Comparison of ENCODE assay signal across 17 cellular contexts in the genomic region with DNA sequence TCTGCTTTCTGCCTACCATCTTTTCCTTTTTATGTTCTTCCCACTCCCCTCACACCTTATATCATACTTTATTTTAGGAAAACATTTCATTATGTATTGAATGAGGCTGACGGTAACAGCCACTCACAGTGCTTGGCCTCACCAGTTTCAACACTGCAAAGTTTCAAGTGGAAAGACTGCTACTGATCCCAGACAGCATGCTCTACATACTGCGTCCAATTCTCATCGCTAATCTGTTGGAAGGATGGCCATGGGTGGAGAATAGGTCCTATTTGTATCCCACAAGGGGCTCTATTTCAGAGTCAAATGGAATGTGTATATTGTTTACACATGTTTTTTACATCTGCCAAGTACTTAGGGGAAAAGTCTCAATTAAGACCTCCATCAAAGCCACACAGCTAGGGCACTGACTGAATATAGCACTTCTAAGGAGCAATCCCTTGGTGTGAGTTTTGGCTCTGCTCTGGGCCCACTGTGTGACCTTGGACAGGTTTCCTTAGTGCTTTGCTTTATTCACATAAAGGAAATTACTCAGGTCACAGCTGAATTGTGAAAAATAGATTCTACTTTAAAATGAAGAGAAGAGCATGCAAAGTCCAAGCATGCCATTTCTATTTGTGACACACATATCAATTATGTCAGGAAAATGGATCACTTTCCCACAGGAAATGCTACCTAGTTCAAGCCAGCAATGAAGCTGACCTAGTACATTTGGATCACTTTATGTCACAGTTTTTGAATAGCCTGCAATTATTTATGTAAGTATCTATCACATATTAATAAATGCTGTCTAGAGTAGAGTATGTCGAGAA.
DNase-seq lines count a peak whose midpoint lies in the region; ATAC-seq and TF ChIP-seq lines count a peak whose summit lies in the region.
"Had no signal": no experiment of that assay in that cellular context is flagged by ENCODE, and none has a peak within 500 bp of the region (broad histone marks: within the 10 kb centered on the region; RNA-seq: fewer than 3 reads in every experiment).

No MANE protein-coding gene starts in this region.

- TF ChIP-seq CTCF in upper lobe of right lung (IDR thresholded peaks at IDR 0.05): no peak

- H3K4me3 ChIP-seq in right cardiac atrium (ENCODE audit: low read length): no peak overlapping the region
- H3K4me3 ChIP-seq in upper lobe of right lung: no peak overlapping the region
- H3K4me3 ChIP-seq: stomach had no signal

- H3K27me3 ChIP-seq in right cardiac atrium (ENCODE audit: control insufficient read depth, insufficient read depth): no peaks in the 10 kb centered on the region
- H3K27me3 ChIP-seq in upper lobe of right lung: no peaks in the 10 kb centered on the region
- H3K27me3 ChIP-seq: stomach had no signal

- H3K4me3 Mint-ChIP-seq in activated T-cell treated with anti-CD3 and anti-CD28 coated beads, Interleukin-2, amount 50 U/mL, for 24 hours: peak overlapping the region; percentile 46
- no peak overlapping the region for H3K4me3 Mint-ChIP-seq in activated T-cell treated with anti-CD3 and anti-CD28 coated beads, Interleukin-2, amount 50 U/mL, for 4 hours
- H3K4me3 Mint-ChIP-seq: CD8-positive, alpha-beta T cell; immature natural killer cell had no signal

- H3K27ac ChIP-seq in right cardiac atrium (ENCODE audit: low read length): peak overlapping the region; percentile 51
- no peak overlapping the region for H3K27ac ChIP-seq in upper lobe of right lung
- H3K27ac ChIP-seq: stomach had no signal

- peaks cover 1% of the 10 kb centered on the region for H3K4me1 ChIP-seq in right cardiac atrium (ENCODE audit: control insufficient read depth, insufficient read depth, low read length)
- peaks cover 10% of the 10 kb centered on the region for H3K4me1 ChIP-seq in upper lobe of right lung

- H3K9me3 Mint-ChIP-seq in activated T-cell treated with anti-CD3 and anti-CD28 coated beads, Interleukin-2, amount 50 U/mL, for 24 hours: no peaks in the 10 kb centered on the region
- no peaks in the 10 kb centered on the region for H3K9me3 Mint-ChIP-seq in activated T-cell treated with anti-CD3 and anti-CD28 coated beads, Interleukin-2, amount 50 U/mL, for 4 hours
- H3K9me3 Mint-ChIP-seq: CD8-positive, alpha-beta T cell; immature natural killer cell had no signal

- no peak for ATAC-seq in activated T-cell treated with anti-CD3 and anti-CD28 coated beads, Interleukin-2, amount 50 U/mL, for 4 hours
- peak; percentile 86 to 88 for ATAC-seq in right cardiac atrium
- ATAC-seq in upper lobe of right lung: peak; percentile 75
- ATAC-seq: CD8-positive, alpha-beta T cell; HCT116 had no signal

- H3K36me3 ChIP-seq in upper lobe of right lung: no peaks in the 10 kb centered on the region
- H3K36me3 ChIP-seq: stomach had no signal

- intact Hi-C loops in right cardiac atrium (cut with DNase I): loop anchor here in 1 of 4 donors (10.0 kb wide), 1 partner anchor 209 kb away; no protein-coding TSS in a partner anchor
- intact Hi-C loops in upper lobe of right lung (cut with DNase I): no loop called here

- DNase-seq in activated T-cell treated with anti-CD3 and anti-CD28 coated beads, Interleukin-2, amount 50 U/mL, for 24 hours: no peak
- no peak for DNase-seq in activated T-cell treated with anti-CD3 and anti-CD28 coated beads, Interleukin-2, amount 50 U/mL, for 4 hours
- DNase-seq in astrocyte of the hippocampus (ENCODE audit: low read depth, low spot score) (peak; percentile 12), right cardiac atrium (peak in 1 of 3 donors; percentile 18), upper lobe of right lung (no peak), DMS 273 (lab: John Stamatoyannopoulos, UW; ENCODE audit: unreplicated experiment) (no peak)
- DNase-seq in activated CD8-positive, alpha-beta memory T cell treated with anti-CD3 and anti-CD28 coated beads for 24 hours: no peak
- no peak for DNase-seq in effector CD8-positive, alpha-beta T cell (lab: John Stamatoyannopoulos, UW)
- DNase-seq: 8988T; activated naive CD4-positive, alpha-beta T cell treated with Interleukin-2 at 50 U/mL for 16 hours; CD8-positive, alpha-beta T cell; immature natural killer cell; KBM-7; NCI-H1417 treated with DMSO at 0.1 percent for 48 hours; NCI-H226; stomach had no signal

- 42% methylated on average over 4 of the region's 4 CpGs for WGBS in right cardiac atrium

- peaks cover 63% of the 10 kb centered on the region for H3K4me1 Mint-ChIP-seq in activated T-cell treated with anti-CD3 and anti-CD28 coated beads, Interleukin-2, amount 50 U/mL, for 24 hours (ENCODE audit: low read depth)
- H3K4me1 Mint-ChIP-seq in activated T-cell treated with anti-CD3 and anti-CD28 coated beads, Interleukin-2, amount 50 U/mL, for 4 hours (ENCODE audit: low read depth): peaks cover 39% of the 10 kb centered on the region

- no peaks in the 10 kb centered on the region for H3K36me3 Mint-ChIP-seq in activated T-cell treated with anti-CD3 and anti-CD28 coated beads, Interleukin-2, amount 50 U/mL, for 24 hours (ENCODE audit: low read depth)
- H3K36me3 Mint-ChIP-seq in activated T-cell treated with anti-CD3 and anti-CD28 coated beads, Interleukin-2, amount 50 U/mL, for 4 hours (ENCODE audit: insufficient read depth): peaks cover under 1% of the 10 kb centered on the region
- H3K36me3 Mint-ChIP-seq: CD8-positive, alpha-beta T cell had no signal

- H3K9me3 ChIP-seq in right cardiac atrium (ENCODE audit: control insufficient read depth, low read length): no peaks in the 10 kb centered on the region
- no peaks in the 10 kb centered on the region for H3K9me3 ChIP-seq in upper lobe of right lung
- H3K9me3 ChIP-seq: stomach had no signal

- no peak overlapping the region for H3K27ac Mint-ChIP-seq in activated T-cell treated with anti-CD3 and anti-CD28 coated beads, Interleukin-2, amount 50 U/mL, for 24 hours
- H3K27ac Mint-ChIP-seq: CD8-positive, alpha-beta T cell; immature natural killer cell had no signal

- H3K27me3 Mint-ChIP-seq in activated T-cell treated with anti-CD3 and anti-CD28 coated beads, Interleukin-2, amount 50 U/mL, for 24 hours: no peaks in the 10 kb centered on the region
- no peaks in the 10 kb centered on the region for H3K27me3 Mint-ChIP-seq in activated T-cell treated with anti-CD3 and anti-CD28 coated beads, Interleukin-2, amount 50 U/mL, for 4 hours (ENCODE audit: low read depth)

Comparison
In these comparisons a context has a peak if more than half of its experiments do, and no peak if none do; other contexts are left out.
1. ATAC-seq: peak in right cardiac atrium (2 of 2) and upper lobe of right lung (single experiment); none in activated T-cell treated with anti-CD3 and anti-CD28 coated beads, Interleukin-2, amount 50 U/mL, for 4 hours (0 of 2).